In genomic region chr10:78972947-78973900, GRCh38 we compare ENCODE assay signal across 8 cellular contexts.
DNase-seq lines count a peak whose midpoint lies in the region; ATAC-seq and TF ChIP-seq lines count a peak whose summit lies in the region.

No MANE protein-coding gene starts in this region.

- DNase-seq in AG09319 (ENCODE audit: extremely low read depth, low read depth) (peak; percentile 80), NCI-H345 treated with DMSO at 0.1 percent for 48 hours (lab: John Stamatoyannopoulos, UW; ENCODE audit: unreplicated experiment) (peak; percentile 68), chondrocyte (ENCODE audit: low spot score) (no peak), kidney epithelial cell (ENCODE audit: low read depth) (peak; percentile 77)
- DNase-seq in activated CD4-positive, alpha-beta T cell treated with anti-CD3 and anti-CD28 coated beads for 24 hours (ENCODE audit: low read depth in 2 of 2), result peak; percentile 43 to 52
- DNase-seq in stimulated activated CD4-positive, alpha-beta T cell treated with anti-CD3 and anti-CD28 coated beads, Interleukin-15, amount 100 ng/mL, for 1 hour (ENCODE audit: low read depth in 1 of 2, low spot score in 1 of 2), result peak; percentile 33 to 56

- TF ChIP-seq CTCF in AG09319 (IDR thresholded peaks at IDR 0.05; ENCODE audit: low read depth, low read length), result no peak
- no peak for TF ChIP-seq CTCF in chondrocyte (IDR thresholded peaks at IDR 0.05)
- TF ChIP-seq CTCF in kidney epithelial cell (IDR thresholded peaks at IDR 0.05; ENCODE audit: insufficient read depth, low read length, poor library complexity, severe bottlenecking), result no peak

- peaks cover 56% of the 10 kb centered on the region for H3K4me1 Mint-ChIP-seq in chondrocyte (ENCODE audit: low read depth)

- H3K27ac Mint-ChIP-seq in chondrocyte (ENCODE audit: unreplicated experiment), result peak overlapping the region; percentile 96

- no peaks in the 10 kb centered on the region for H3K27me3 ChIP-seq in kidney epithelial cell (ENCODE audit: control insufficient read depth, insufficient read depth, low read length)

- H3K4me3 Mint-ChIP-seq in chondrocyte (ENCODE audit: unreplicated experiment), result peak overlapping the region; percentile 60

- H3K36me3 Mint-ChIP-seq in chondrocyte (ENCODE audit: low read depth), result no peaks in the 10 kb centered on the region

- ATAC-seq in GM19043 (IDR thresholded peaks at IDR 0.05; ENCODE audit: low read depth, unreplicated experiment) (peak; percentile 85), HG03354 (IDR thresholded peaks at IDR 0.05; ENCODE audit: poor library complexity, severe bottlenecking, unreplicated experiment) (peak; percentile 88)

- peak overlapping the region; percentile 13 for H3K4me3 ChIP-seq in kidney epithelial cell (ENCODE audit: low read depth, low read length)

- no peaks in the 10 kb centered on the region for H3K27me3 Mint-ChIP-seq in chondrocyte (ENCODE audit: low read depth)

- H3K36me3 ChIP-seq in kidney epithelial cell (ENCODE audit: control insufficient read depth, insufficient read depth, low read length), result no peaks in the 10 kb centered on the region

- no peaks in the 10 kb centered on the region for H3K9me3 Mint-ChIP-seq in chondrocyte (ENCODE audit: low read depth)
